ENCODE assay signal across 9 cellular contexts in genomic region chr15:65902373-65902772, GRCh38. TPM values are rescaled to one million over a fixed set of nuclear protein-coding genes. Genes with fewer than 3 reads are reported as not detected.
A peak's percentile ranks its signal among the peaks of the same experiment; 100 is the strongest.
DNase-seq lines count a peak whose midpoint lies in the region; ATAC-seq and TF ChIP-seq lines count a peak whose summit lies in the region.
"Had no signal": no experiment of that assay in that cellular context is flagged by ENCODE, and none has a peak within 500 bp of the region (broad histone marks: within the 10 kb centered on the region; RNA-seq: fewer than 3 reads in every experiment).

No MANE protein-coding gene starts in this region.

- WGBS in heart left ventricle, 4 donors = 78 to 94% (median 87%) methylated on average over 1 of the region's 1 CpG
- WGBS in testis, 2 donors = 75 to 95% methylated on average over 1 of the region's 1 CpG

- no peak for TF ChIP-seq POLR2A in Peyer's patch (IDR thresholded peaks at IDR 0.05)
- TF ChIP-seq POLR2A in heart left ventricle (IDR thresholded peaks at IDR 0.05) = no peak
- no peak for TF ChIP-seq POLR2A in testis (IDR thresholded peaks at IDR 0.05)

- intact Hi-C loops in heart left ventricle (cut with DNase I) = no loop called here
- intact Hi-C loops in testis (cut with DNase I; ENCODE audit: low total_unique reads) = no loop called here

- no peak overlapping the region for H3K4me3 ChIP-seq in Peyer's patch
- no peak overlapping the region for H3K4me3 ChIP-seq in heart left ventricle
- no peak overlapping the region for H3K4me3 ChIP-seq in testis
- no peak overlapping the region for H3K4me3 ChIP-seq in MG63
- H3K4me3 ChIP-seq: ascending aorta had no signal

- H3K4me1 ChIP-seq in Peyer's patch (peaks cover 0 to 6% (median 2%) of the 10 kb centered on the region in 4 donors), heart left ventricle (peaks cover 0 to 35% (median 11%) of the 10 kb centered on the region in 12 donors), testis (peaks cover 5% of the 10 kb centered on the region)
- H3K4me1 ChIP-seq: ascending aorta had no signal

- H3K36me3 ChIP-seq in Peyer's patch = peaks cover 0 to 40% (median 0%) of the 10 kb centered on the region in 3 donors
- H3K36me3 ChIP-seq in heart left ventricle = peaks cover 0 to 95% (median 71%) of the 10 kb centered on the region in 9 donors
- H3K36me3 ChIP-seq in testis (ENCODE audit: low read depth, missing control alignments) = no peaks in the 10 kb centered on the region
- H3K36me3 ChIP-seq in MG63 = peaks cover 32% of the 10 kb centered on the region

- H3K27me3 ChIP-seq in Peyer's patch = no peaks in the 10 kb centered on the region
- no peaks in the 10 kb centered on the region for H3K27me3 ChIP-seq in heart left ventricle
- H3K27me3 ChIP-seq in testis = no peaks in the 10 kb centered on the region
- H3K27me3 ChIP-seq in MG63 = no peaks in the 10 kb centered on the region
- H3K27me3 ChIP-seq: ascending aorta had no signal

- no peaks in the 10 kb centered on the region for H3K9me3 ChIP-seq in Peyer's patch
- H3K9me3 ChIP-seq in heart left ventricle = no peaks in the 10 kb centered on the region
- no peaks in the 10 kb centered on the region for H3K9me3 ChIP-seq in testis
- no peaks in the 10 kb centered on the region for H3K9me3 ChIP-seq in MG63
- H3K9me3 ChIP-seq: ascending aorta had no signal

- H3K27ac ChIP-seq in Peyer's patch = peak overlapping the region in 1 of 4 donors; percentile 23
- peak overlapping the region in 1 of 12 donors; percentile 47 for H3K27ac ChIP-seq in heart left ventricle
- no peak overlapping the region for H3K27ac ChIP-seq in testis
- H3K27ac ChIP-seq: ascending aorta had no signal

- ATAC-seq in GM18907 (IDR thresholded peaks at IDR 0.05; ENCODE audit: unreplicated experiment) (peak; percentile 71), HG03103 (IDR thresholded peaks at IDR 0.05; ENCODE audit: low read depth, unreplicated experiment) (peak; percentile 77), heart left ventricle (peak; percentile 32 to 94 (median 91))

- DNase-seq in CD1c-positive myeloid dendritic cell (ENCODE audit: extremely low spot score) (peak; percentile 91), Peyer's patch (peak; percentile 57 to 87 (median 68)), heart left ventricle (peak in 4 of 5 donors; percentile 41 to 75 (median 57)), testis (peak; percentile 40), MG63 (no peak), OCI-M2 (lab: John Stamatoyannopoulos, UW; ENCODE audit: unreplicated experiment) (no peak)

- TF ChIP-seq CTCF in Peyer's patch (IDR thresholded peaks at IDR 0.05) (no peak), heart left ventricle (IDR thresholded peaks at IDR 0.05) (no peak), testis (IDR thresholded peaks at IDR 0.05) (no peak)

RNA-seq across cellular contexts. Expression of gene RAB11A, which starts 33.1 kb away (rescaled TPM):
- total RNA-seq in Peyer's patch (100 to 1,000 TPM; 144 to 220 (median 199) TPM), heart left ventricle (100 to 1,000 TPM; 149 to 212 (median 162) TPM), testis (100 to 1,000 TPM; 221 to 307 TPM)
- polyA plus RNA-seq in heart left ventricle (100 to 1,000 TPM in 1 of 2 donors, 10 to 100 TPM in 1; 50.3 to 307 TPM), testis (ENCODE audit: insufficient read depth, low read depth, low replicate concordance) (546 TPM)
- total RNA-seq in MG63 (2014; rRNA removed; shearing (Covaris generic); ENCODE audit: low replicate concordance) = 306 and 514 TPM in 2 replicates

Comparison
In these comparisons a context has a peak if more than half of its experiments do, and no peak if none do; other contexts are left out.
1. DNase-seq: peak in CD1c-positive myeloid dendritic cell (single experiment), Peyer's patch (3 of 3), heart left ventricle (4 of 5) and testis (single experiment); none in MG63 (single experiment) and OCI-M2 (single experiment).
2. Peak in every context shown above with its lines, with median percentiles within 50 percentile points of each other: ATAC-seq.